8 cellular contexts compared by ENCODE assay signal in the genomic region with DNA sequence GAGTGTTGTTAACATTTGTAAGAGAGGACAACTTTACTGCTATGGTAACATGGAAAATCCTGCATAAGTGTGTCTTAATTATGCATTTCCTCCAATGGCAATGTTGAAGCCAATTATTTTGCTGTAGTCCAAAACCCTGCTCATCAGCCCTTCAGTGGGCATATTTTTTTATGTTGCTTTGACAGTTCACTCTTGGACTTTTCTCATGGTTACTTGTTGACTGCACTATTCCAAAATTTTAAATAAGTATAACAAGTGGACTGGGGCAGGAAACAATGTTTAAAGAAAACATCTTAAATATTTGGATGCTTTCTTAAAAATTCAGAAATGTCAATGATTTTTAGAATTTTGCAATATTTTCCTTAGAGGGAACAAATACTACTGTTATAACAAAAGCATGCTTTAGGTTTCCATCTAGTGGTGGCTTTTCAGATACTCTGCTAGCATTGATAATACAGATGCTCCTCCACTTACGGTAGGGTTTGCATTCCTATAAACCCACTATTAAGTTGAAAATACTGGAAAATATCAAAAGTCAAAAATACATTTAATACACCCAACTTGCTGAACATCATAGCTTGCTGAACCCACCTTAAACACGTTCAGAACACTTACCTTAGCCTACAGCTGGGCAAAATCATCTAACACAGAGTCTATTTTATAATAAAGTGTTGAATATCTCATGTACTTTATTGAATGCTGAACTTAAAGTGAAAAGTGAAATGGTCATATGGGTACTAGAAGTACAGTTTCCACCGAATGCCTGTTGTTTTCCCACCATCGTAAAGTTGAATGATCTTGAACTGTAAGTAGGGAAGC.
DNase-seq lines count a peak whose midpoint lies in the region; ATAC-seq, FAIRE-seq and TF ChIP-seq lines count a peak whose summit lies in the region.
"Had no signal": no experiment of that assay in that cellular context is flagged by ENCODE, and none has a peak within 500 bp of the region (broad histone marks: within the 10 kb centered on the region; RNA-seq: fewer than 3 reads in every experiment).

No MANE protein-coding gene starts in this region.

- H3K9me3 Mint-ChIP-seq in GM23338 = no peaks in the 10 kb centered on the region
- no peaks in the 10 kb centered on the region for H3K9me3 Mint-ChIP-seq in brain
- no peaks in the 10 kb centered on the region for H3K9me3 Mint-ChIP-seq in activated T-cell treated with anti-CD3 and anti-CD28 coated beads, Interleukin-2, amount 50 U/mL, for 72 hours

- H3K27ac Mint-ChIP-seq in GM23338 = no peak overlapping the region; the same call in 1 of the 2 replicates
- peak overlapping the region in 1 of 5 experiments; percentile 86 for H3K27ac Mint-ChIP-seq in brain
- H3K27ac Mint-ChIP-seq in activated T-cell treated with anti-CD3 and anti-CD28 coated beads, Interleukin-2, amount 50 U/mL, for 72 hours = no peak overlapping the region

- no peaks in the 10 kb centered on the region for H3K79me2 ChIP-seq in GM23338 (replicated peaks; ENCODE audit: insufficient read depth)

- H3K27me3 ChIP-seq in GM23338 (ENCODE audit: insufficient read depth) (no peaks in the 10 kb centered on the region), liver (ENCODE audit: control insufficient read depth in 4 of 4, insufficient read depth in 4 of 4, low read length in 3 of 4) (no peaks in the 10 kb centered on the region)
- H3K27me3 ChIP-seq: neutrophil had no signal

- no peaks in the 10 kb centered on the region for H3K36me3 Mint-ChIP-seq in GM23338 (ENCODE audit: low read depth)
- H3K36me3 Mint-ChIP-seq in brain = no peaks in the 10 kb centered on the region
- H3K36me3 Mint-ChIP-seq in activated T-cell treated with anti-CD3 and anti-CD28 coated beads, Interleukin-2, amount 50 U/mL, for 72 hours (ENCODE audit: insufficient read depth in 2 of 2) = no peaks in the 10 kb centered on the region

- no peak overlapping the region for H3K27ac ChIP-seq in GM23338 (ENCODE audit: low read depth)
- peak overlapping the region in 1 of 2 donors; percentile 25 for H3K27ac ChIP-seq in liver (ENCODE audit: low read depth in 1 of 2, low read length in 2 of 2)
- H3K27ac ChIP-seq: neutrophil had no signal

- peak; percentile 62 for ATAC-seq in GM23338
- ATAC-seq in activated T-cell treated with anti-CD3 and anti-CD28 coated beads, Interleukin-2, amount 50 U/mL, for 72 hours (replicated peaks in 1 of 2) = no peak

- H3K4me1 Mint-ChIP-seq in GM23338 = no peaks in the 10 kb centered on the region; the same call in 2 of the 3 replicates
- peaks cover 6% of the 10 kb centered on the region for H3K4me1 Mint-ChIP-seq in brain
- H3K4me1 Mint-ChIP-seq in activated T-cell treated with anti-CD3 and anti-CD28 coated beads, Interleukin-2, amount 50 U/mL, for 72 hours (ENCODE audit: low read depth) = no peaks in the 10 kb centered on the region

- no peak overlapping the region for H3K9ac ChIP-seq in liver (ENCODE audit: low read depth in 1 of 2, low read length in 2 of 2)

- H3K4me2 ChIP-seq in GM23338 = no peak overlapping the region

- H3K36me3 ChIP-seq in GM23338 (ENCODE audit: insufficient read depth) = no peaks in the 10 kb centered on the region
- H3K36me3 ChIP-seq in liver (ENCODE audit: control insufficient read depth in 4 of 4, insufficient read depth in 3 of 4, low read depth in 1 of 4, low read length in 3 of 4) = peaks cover 0 to 8% (median 4%) of the 10 kb centered on the region in 4 donors
- H3K36me3 ChIP-seq: neutrophil had no signal

- H4K20me1 ChIP-seq in GM23338 (replicated peaks; ENCODE audit: insufficient read depth) = no peaks in the 10 kb centered on the region

- DNase-seq in GM23338 (ENCODE audit: low spot score) (peak; percentile 73), NCI-H1436 treated with DMSO at 0.1 percent for 48 hours (lab: John Stamatoyannopoulos, UW) (peak; percentile 14), GM19240 (ENCODE audit: insufficient read length, low spot score) (no peak)
- no peak for DNase-seq in activated T-cell treated with anti-CD3 and anti-CD28 coated beads, Interleukin-2, amount 50 U/mL, for 72 hours

- peak; percentile 85 for FAIRE-seq in G401.6 (lab: Jason Lieb, UNC)

- H3K9me3 ChIP-seq in liver (ENCODE audit: control insufficient read depth in 4 of 4, low read length in 3 of 4) = no peaks in the 10 kb centered on the region
- H3K9me3 ChIP-seq: neutrophil had no signal

- H3K27me3 Mint-ChIP-seq in GM23338 (ENCODE audit: insufficient read depth, low read depth, poor library complexity) (no peaks in the 10 kb centered on the region), brain (peaks cover 2% of the 10 kb centered on the region)
- no peaks in the 10 kb centered on the region for H3K27me3 Mint-ChIP-seq in activated T-cell treated with anti-CD3 and anti-CD28 coated beads, Interleukin-2, amount 50 U/mL, for 72 hours (ENCODE audit: low read depth)

- no peaks in the 10 kb centered on the region for H3K9me2 ChIP-seq in GM23338 (ENCODE audit: insufficient read depth)

- H3K4me3 ChIP-seq in GM23338 (no peak overlapping the region), liver (ENCODE audit: low read depth in 1 of 3, low read length in 3 of 3) (no peak overlapping the region)

- H2AFZ ChIP-seq in GM23338 = no peak overlapping the region

- 28% methylated on average over 4 of the region's 4 CpGs for WGBS in liver

- TF ChIP-seq CTCF in GM23338 (conservative IDR thresholded peaks at IDR 0.05; ENCODE audit: low read depth in 2 of 2) (peak; percentile 72 to 76), brain (conservative IDR thresholded peaks at IDR 0.05) (peak; percentile 78 to 81), liver (IDR thresholded peaks at IDR 0.05; ENCODE audit: low read depth, low read length, missing input control) (peak; percentile 66)

- no peaks in the 10 kb centered on the region for H3K4me1 ChIP-seq in GM23338 (ENCODE audit: insufficient read depth)
- peaks cover 0 to 18% (median 10%) of the 10 kb centered on the region in 4 donors for H3K4me1 ChIP-seq in liver (ENCODE audit: control insufficient read depth in 4 of 4, insufficient read depth in 4 of 4, low read length in 3 of 4)

- no peak overlapping the region for H3K4me3 Mint-ChIP-seq in GM23338
- no peak overlapping the region for H3K4me3 Mint-ChIP-seq in brain
- H3K4me3 Mint-ChIP-seq in activated T-cell treated with anti-CD3 and anti-CD28 coated beads, Interleukin-2, amount 50 U/mL, for 72 hours = no peak overlapping the region

- peak; percentile 94 for TF ChIP-seq RAD21 in liver (IDR thresholded peaks at IDR 0.05)

- no peaks in the 10 kb centered on the region for H3F3A ChIP-seq in GM23338 (replicated peaks; ENCODE audit: low read depth)

TF ChIP-seq in GM23338, 12 proteins besides CTCF, POLR2A, EP300 and RAD21 (continues in another document):
- TF ChIP-seq EZH2 (IDR thresholded peaks at IDR 0.05; ENCODE audit: low read depth, unreplicated experiment) = no peak

TF ChIP-seq in liver, 16 proteins besides CTCF, POLR2A, EP300 and RAD21 (continues in another document):
- TF ChIP-seq GABPA (IDR thresholded peaks at IDR 0.05 in 1 of 2, conservative IDR thresholded peaks at IDR 0.05 in 1 of 2) (no peak), RXRA (IDR thresholded peaks at IDR 0.05) (no peak), HNF4A (conservative IDR thresholded peaks at IDR 0.05) (no peak), JUND (IDR thresholded peaks at IDR 0.05) (no peak), FOXA1 (IDR thresholded peaks at IDR 0.05) (no peak), EGR1 (IDR thresholded peaks at IDR 0.05; ENCODE audit: low read depth in 2 of 2) (no peak), HNF4G (IDR thresholded peaks at IDR 0.05) (no peak)
- TF ChIP-seq, protein P1, sequence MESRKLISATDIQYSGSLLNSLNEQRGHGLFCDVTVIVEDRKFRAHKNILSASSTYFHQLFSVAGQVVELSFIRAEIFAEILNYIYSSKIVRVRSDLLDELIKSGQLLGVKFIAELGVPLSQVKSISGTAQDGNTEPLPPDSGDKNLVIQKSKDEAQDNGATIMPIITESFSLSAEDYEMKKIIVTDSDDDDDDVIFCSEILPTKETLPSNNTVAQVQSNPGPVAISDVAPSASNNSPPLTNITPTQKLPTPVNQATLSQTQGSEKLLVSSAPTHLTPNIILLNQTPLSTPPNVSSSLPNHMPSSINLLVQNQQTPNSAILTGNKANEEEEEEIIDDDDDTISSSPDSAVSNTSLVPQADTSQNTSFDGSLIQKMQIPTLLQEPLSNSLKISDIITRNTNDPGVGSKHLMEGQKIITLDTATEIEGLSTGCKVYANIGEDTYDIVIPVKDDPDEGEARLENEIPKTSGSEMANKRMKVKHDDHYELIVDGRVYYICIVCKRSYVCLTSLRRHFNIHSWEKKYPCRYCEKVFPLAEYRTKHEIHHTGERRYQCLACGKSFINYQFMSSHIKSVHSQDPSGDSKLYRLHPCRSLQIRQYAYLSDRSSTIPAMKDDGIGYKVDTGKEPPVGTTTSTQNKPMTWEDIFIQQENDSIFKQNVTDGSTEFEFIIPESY (IDR thresholded peaks at IDR 0.05) = no peak
- TF ChIP-seq, protein P2, sequence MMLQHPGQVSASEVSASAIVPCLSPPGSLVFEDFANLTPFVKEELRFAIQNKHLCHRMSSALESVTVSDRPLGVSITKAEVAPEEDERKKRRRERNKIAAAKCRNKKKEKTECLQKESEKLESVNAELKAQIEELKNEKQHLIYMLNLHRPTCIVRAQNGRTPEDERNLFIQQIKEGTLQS (IDR thresholded peaks at IDR 0.05) = no peak
- TF ChIP-seq, protein P3, sequence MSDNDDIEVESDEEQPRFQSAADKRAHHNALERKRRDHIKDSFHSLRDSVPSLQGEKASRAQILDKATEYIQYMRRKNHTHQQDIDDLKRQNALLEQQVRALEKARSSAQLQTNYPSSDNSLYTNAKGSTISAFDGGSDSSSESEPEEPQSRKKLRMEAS (IDR thresholded peaks at IDR 0.05) = no peak

Comparison
In these comparisons a context has a peak if more than half of its experiments do, and no peak if none do; other contexts are left out.
1. DNase-seq: peak in GM23338 (single experiment) and NCI-H1436 treated with DMSO at 0.1 percent for 48 hours (single experiment); none in GM19240 (single experiment) and activated T-cell treated with anti-CD3 and anti-CD28 coated beads, Interleukin-2, amount 50 U/mL, for 72 hours (0 of 2).
2. Peak in every context shown above with its lines, with median percentiles within 50 percentile points of each other: CTCF ChIP-seq.